Comparison of ENCODE assay signal across 11 cellular contexts in the genomic region with DNA sequence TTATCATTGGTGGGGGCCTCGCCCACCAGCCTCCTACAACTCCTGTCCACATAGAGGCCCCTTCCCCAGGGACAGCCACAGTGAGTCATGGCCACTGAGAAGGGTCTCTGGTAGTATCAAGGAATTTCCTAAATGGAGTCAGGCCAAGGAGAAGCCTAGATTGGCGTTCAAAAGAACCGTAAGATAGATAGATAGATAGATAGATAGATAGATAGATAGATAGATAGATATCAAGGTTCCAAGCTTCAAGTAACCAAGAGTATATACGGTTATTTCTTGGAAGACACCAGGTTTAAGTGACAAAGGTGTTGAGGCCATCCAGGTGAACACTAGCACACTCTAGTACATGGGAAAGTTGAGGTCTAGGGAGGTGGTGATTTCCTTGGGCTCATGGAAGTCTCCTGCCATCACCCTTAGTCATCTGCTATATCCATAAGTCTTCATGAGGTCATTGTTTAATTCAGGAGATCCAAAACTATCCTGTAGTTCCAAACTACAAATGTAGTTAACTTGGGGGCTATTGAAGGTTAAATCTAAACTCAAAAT.
DNase-seq lines count a peak whose midpoint lies in the region; ATAC-seq, FAIRE-seq and TF ChIP-seq lines count a peak whose summit lies in the region.
"Had no signal": no experiment of that assay in that cellular context is flagged by ENCODE, and none has a peak within 500 bp of the region (broad histone marks: within the 10 kb centered on the region; RNA-seq: fewer than 3 reads in every experiment).

No MANE protein-coding gene starts in this region.

- ATAC-seq in A549, result peak; percentile 71 to 72
- no peak for ATAC-seq in GM19328 (IDR thresholded peaks at IDR 0.05; ENCODE audit: unreplicated experiment)

- H3K4me3 ChIP-seq in A549 (no peak overlapping the region), ascending aorta (no peak overlapping the region), left ventricle myocardium inferior (no peak overlapping the region), parathyroid adenoma (ENCODE audit: low read depth, low read length) (no peak overlapping the region)

- H3K79me2 ChIP-seq in parathyroid adenoma, result no peaks in the 10 kb centered on the region

- peaks cover 10 to 30% of the 10 kb centered on the region in 2 donors for H3K36me3 ChIP-seq in ascending aorta
- peaks cover 2% of the 10 kb centered on the region for H3K36me3 ChIP-seq in left ventricle myocardium inferior
- H3K36me3 ChIP-seq in parathyroid adenoma (ENCODE audit: control insufficient read depth, insufficient read depth, low read length), result no peaks in the 10 kb centered on the region

- 80% methylated on average over 4 of the region's 4 CpGs for WGBS in A549 (ENCODE audit: missing lambda C conversion rate)

- peak overlapping the region; percentile 80 to 86 for H3K27ac ChIP-seq in A549
- H3K27ac ChIP-seq in ascending aorta, result peak overlapping the region; percentile 90 to 94
- peak overlapping the region; percentile 90 for H3K27ac ChIP-seq in left ventricle myocardium inferior (replicated peaks)
- H3K27ac ChIP-seq in parathyroid adenoma, result peak overlapping the region; percentile 84

- TF ChIP-seq CTCF in A549 (IDR thresholded peaks at IDR 0.05) (no peak), ascending aorta (IDR thresholded peaks at IDR 0.05) (no peak), left ventricle myocardium inferior (IDR thresholded peaks at IDR 0.05; ENCODE audit: borderline replicate concordance) (no peak), parathyroid adenoma (IDR thresholded peaks at IDR 0.05) (no peak)

- H3K27me3 ChIP-seq in ascending aorta, result no peaks in the 10 kb centered on the region
- H3K27me3 ChIP-seq in left ventricle myocardium inferior (ENCODE audit: low read depth), result no peaks in the 10 kb centered on the region
- H3K27me3 ChIP-seq in parathyroid adenoma (ENCODE audit: control insufficient read depth, insufficient read depth, low read length), result no peaks in the 10 kb centered on the region

- POLR2A ChIA-PET in A549 (lab: Yijun Ruan, JAX), result no interaction called here

- DNase-seq in A549 (ENCODE audit: low read depth in 1 of 2, low spot score in 1 of 2), result peak in 1 of 2 experiments; percentile 35
- no peak for DNase-seq in ascending aorta (ENCODE audit: low spot score in 2 of 2)
- DNase-seq in left ventricle myocardium inferior, result no peak
- DNase-seq in RCC 7860 (ENCODE audit: low spot score), result no peak
- DNase-seq in MV-4-11 (lab: John Stamatoyannopoulos, UW), result no peak
- no peak for DNase-seq in ureter (ENCODE audit: low spot score)
- DNase-seq: activated CD4-positive, alpha-beta T cell treated with anti-CD3 and anti-CD28 coated beads for 4 hours; NCI-H2171 treated with DMSO at 0.1 percent for 48 hours; SHP77 had no signal

- H3K4me1 ChIP-seq in A549, result peaks cover 65% of the 10 kb centered on the region
- H3K4me1 ChIP-seq in ascending aorta, result peaks cover 8 to 51% of the 10 kb centered on the region in 2 donors
- peaks cover 100% of the 10 kb centered on the region for H3K4me1 ChIP-seq in left ventricle myocardium inferior
- H3K4me1 ChIP-seq in parathyroid adenoma, result peaks cover 36% of the 10 kb centered on the region

- TF ChIP-seq RAD21 in A549 (conservative IDR thresholded peaks at IDR 0.05 in 1 of 2, IDR thresholded peaks at IDR 0.05 in 1 of 2), result no peak

- H3K4me2 ChIP-seq in A549 (peak overlapping the region; percentile 67), parathyroid adenoma (ENCODE audit: low read length) (peak overlapping the region; percentile 52)

- no peak for TF ChIP-seq EP300 in A549 (IDR thresholded peaks at IDR 0.05)

- H2AFZ ChIP-seq in parathyroid adenoma, result no peak overlapping the region

- intact Hi-C loops in ascending aorta (cut with DNase I) (loop anchor here (2.0 to 10.0 kb wide), 4 partner anchors 16 to 384 kb away; no protein-coding TSS in a partner anchor), left ventricle myocardium inferior (cut with micrococcal nuclease) (no loop called here)

- TF ChIP-seq POLR2A in A549 (IDR thresholded peaks at IDR 0.05; ENCODE audit: low read length), result no peak

- no peaks in the 10 kb centered on the region for H3K9me3 ChIP-seq in A549
- H3K9me3 ChIP-seq in ascending aorta, result no peaks in the 10 kb centered on the region
- no peaks in the 10 kb centered on the region for H3K9me3 ChIP-seq in left ventricle myocardium inferior (replicated peaks)
- H3K9me3 ChIP-seq in parathyroid adenoma (ENCODE audit: control insufficient read depth, low read length), result no peaks in the 10 kb centered on the region

- FAIRE-seq in A549 (lab: Jason Lieb, UNC), result no peak
- FAIRE-seq in RCC 7860 (lab: Jason Lieb, UNC), result no peak

- CTCF ChIA-PET in A549 (lab: Yijun Ruan, JAX), result interaction anchor here (1.1 to 11.2 kb wide), 5 partner anchors 11 to 125 kb away, joined by 3 to 91 read pairs (median 30); no protein-coding TSS in a partner anchor

- H3K9ac ChIP-seq in parathyroid adenoma, result no peak overlapping the region

TF ChIP-seq in A549, 52 proteins besides CTCF, POLR2A, EP300 and RAD21:
- no peak for TF ChIP-seq CHD4 (IDR thresholded peaks at IDR 0.05; ENCODE audit: borderline replicate concordance)
- TF ChIP-seq HEYL (CRISPR knock-in tag; IDR thresholded peaks at IDR 0.05), result peak; percentile 33; the same call in 1 of the 2 replicates
